ENCODE assay signal across 11 cellular contexts in the genomic region with DNA sequence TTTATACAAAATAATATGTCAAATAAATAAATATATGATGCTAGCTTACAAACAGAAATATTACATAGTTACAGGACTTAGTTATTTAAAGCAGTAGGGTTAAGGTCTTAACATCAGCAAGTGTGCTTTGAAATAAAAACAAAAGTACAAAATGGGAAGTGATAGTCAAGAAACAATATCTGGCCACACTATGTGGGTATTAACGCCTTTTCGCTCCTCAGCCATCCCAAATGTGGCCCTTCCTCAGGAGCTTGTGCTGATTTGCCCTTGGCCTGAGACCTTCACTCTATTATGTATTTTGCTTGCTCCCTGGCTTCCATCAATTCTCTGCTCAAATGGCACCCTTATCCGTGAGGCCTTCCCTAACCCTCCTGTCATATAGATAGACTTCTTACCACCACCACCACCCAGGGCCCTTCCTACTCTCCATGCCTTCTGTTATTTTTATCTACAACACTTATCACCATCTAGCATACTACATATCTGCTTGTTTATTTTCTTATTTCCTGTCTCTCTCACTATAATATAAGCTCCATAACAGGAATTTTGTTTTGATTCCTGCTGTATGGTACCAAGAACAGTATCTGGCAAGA. TPM values are rescaled to one million over a fixed set of nuclear protein-coding genes. Genes with fewer than 3 reads are reported as not detected.
DNase-seq lines count a peak whose midpoint lies in the region; ATAC-seq and TF ChIP-seq lines count a peak whose summit lies in the region.
"Had no signal": no experiment of that assay in that cellular context is flagged by ENCODE, and none has a peak within 500 bp of the region (broad histone marks: within the 10 kb centered on the region; RNA-seq: fewer than 3 reads in every experiment).

No MANE protein-coding gene starts in this region.

- H3K27ac ChIP-seq in ACC112 (ENCODE audit: low read depth, low read length), result no peak overlapping the region
- H3K27ac ChIP-seq in DOHH2 (ENCODE audit: low read depth, low read length), result peak overlapping the region; percentile 15
- peak overlapping the region; percentile 84 for H3K27ac ChIP-seq in hepatocyte
- H3K27ac ChIP-seq in WERI-Rb-1, result no peak overlapping the region

- peaks cover 7% of the 10 kb centered on the region for H3K9me3 ChIP-seq in DOHH2 (ENCODE audit: control insufficient read depth, insufficient read depth, low read length)
- H3K9me3 ChIP-seq in T-helper 17 cell (ENCODE audit: control insufficient read depth, low read length, poor library complexity, severe bottlenecking), result no peaks in the 10 kb centered on the region
- H3K9me3 ChIP-seq in hepatocyte (ENCODE audit: low read depth), result no peaks in the 10 kb centered on the region
- H3K9me3 ChIP-seq in WERI-Rb-1 (ENCODE audit: severe bottlenecking), result peaks cover 5% of the 10 kb centered on the region
- H3K9me3 ChIP-seq: sigmoid colon had no signal

- peaks cover 10% of the 10 kb centered on the region for H3K9me3 Mint-ChIP-seq in WTC11

- H2AFZ ChIP-seq in ACC112 (ENCODE audit: low read length, unreplicated experiment) (no peak overlapping the region), hepatocyte (no peak overlapping the region)

- ATAC-seq in T-helper 17 cell (no peak), WTC11 (no peak)

- H3K27me3 Mint-ChIP-seq in T-helper 17 cell, result no peaks in the 10 kb centered on the region
- H3K27me3 Mint-ChIP-seq in WTC11 (ENCODE audit: low read depth), result no peaks in the 10 kb centered on the region

- H4K20me1 ChIP-seq in DOHH2 (ENCODE audit: control insufficient read depth, insufficient read depth, low read depth, low read length) (no peaks in the 10 kb centered on the region), hepatocyte (ENCODE audit: insufficient read depth, poor library complexity, severe bottlenecking) (no peaks in the 10 kb centered on the region)

- H3K79me2 ChIP-seq in ACC112 (ENCODE audit: control insufficient read depth, insufficient read depth, low read length, unreplicated experiment) (no peaks in the 10 kb centered on the region), DOHH2 (ENCODE audit: control insufficient read depth, low read length) (peaks cover 62% of the 10 kb centered on the region), hepatocyte (no peaks in the 10 kb centered on the region)

- 0 out of 2 replicates have a peak, but pooled peaks cover 2% of the 10 kb centered on the region for H3F3A ChIP-seq in DOHH2 (ENCODE audit: control insufficient read depth, insufficient read depth)

- H3K36me3 Mint-ChIP-seq in T-helper 17 cell (ENCODE audit: low read depth) (peaks cover 14% of the 10 kb centered on the region), WTC11 (peaks cover 3% of the 10 kb centered on the region)

- peak overlapping the region; percentile 10; the same call in 1 of the 2 replicates for H3K4me3 ChIP-seq in ACC112 (ENCODE audit: low read depth, low read length)
- H3K4me3 ChIP-seq in DOHH2 (ENCODE audit: low read length), result peak overlapping the region; percentile 86
- no peak overlapping the region for H3K4me3 ChIP-seq in hepatocyte
- H3K4me3 ChIP-seq in WERI-Rb-1 (ENCODE audit: low read depth, low read length), result no peak overlapping the region

- CTCF ChIA-PET in WTC11 (lab: Charles Lee), result interaction anchor here (2.0 kb wide), 1 partner anchor 49 kb away, joined by 8 read pairs; no protein-coding TSS in a partner anchor

- H3K4me1 Mint-ChIP-seq in T-helper 17 cell, result peaks cover 38% of the 10 kb centered on the region
- H3K4me1 Mint-ChIP-seq in WTC11, result no peaks in the 10 kb centered on the region

- no peaks in the 10 kb centered on the region for H3K9me2 ChIP-seq in DOHH2 (replicated peaks; ENCODE audit: control insufficient read depth, low read length)
- no peaks in the 10 kb centered on the region for H3K9me2 ChIP-seq in hepatocyte (replicated peaks; ENCODE audit: insufficient read depth)

- H3K4me3 Mint-ChIP-seq in T-helper 17 cell (peak overlapping the region; percentile 99), WTC11 (no peak overlapping the region)

- DNase-seq in T-helper 17 cell (no peak), hepatocyte (ENCODE audit: low spot score) (no peak), WERI-Rb-1 (no peak), NCI-H82 treated with DMSO at 0.1 percent for 48 hours (lab: John Stamatoyannopoulos, UW; ENCODE audit: unreplicated experiment) (no peak), WTC11 (ENCODE audit: low spot score) (no peak)
- DNase-seq in stimulated activated CD4-positive, alpha-beta T cell treated with anti-CD3 and anti-CD28 coated beads, Interleukin-1b, Interleukin-23, amount 100 ng/mL, for 48 hours, result no peak
- DNase-seq: NCI-H446 treated with DMSO at 0.1 percent for 48 hours, sigmoid colon had no signal

- TF ChIP-seq CTCF in DOHH2 (IDR thresholded peaks at IDR 0.05; ENCODE audit: low read depth, low read length, poor library complexity, severe bottlenecking), result no peak
- TF ChIP-seq CTCF in hepatocyte (IDR thresholded peaks at IDR 0.05; ENCODE audit: poor library complexity), result no peak
- no peak for TF ChIP-seq CTCF in WERI-Rb-1 (IDR thresholded peaks at IDR 0.05; ENCODE audit: low read depth, low read length)
- no peak for TF ChIP-seq CTCF in WTC11 (IDR thresholded peaks at IDR 0.05)

- H3K27me3 ChIP-seq in ACC112 (ENCODE audit: insufficient read depth, low read length) (no peaks in the 10 kb centered on the region), DOHH2 (ENCODE audit: control insufficient read depth, low read length) (no peaks in the 10 kb centered on the region), hepatocyte (no peaks in the 10 kb centered on the region), WERI-Rb-1 (ENCODE audit: insufficient read depth, low read depth, severe bottlenecking) (no peaks in the 10 kb centered on the region)
- H3K27me3 ChIP-seq: sigmoid colon had no signal

- no peaks in the 10 kb centered on the region for H3K36me3 ChIP-seq in ACC112 (ENCODE audit: insufficient read depth, low read length)
- H3K36me3 ChIP-seq in DOHH2 (ENCODE audit: control insufficient read depth, low read length), result peaks cover 41% of the 10 kb centered on the region
- H3K36me3 ChIP-seq in hepatocyte (replicated peaks; ENCODE audit: insufficient read depth, low read depth), result no peaks in the 10 kb centered on the region
- H3K36me3 ChIP-seq in WERI-Rb-1, result no peaks in the 10 kb centered on the region
- H3K36me3 ChIP-seq: sigmoid colon had no signal

- H3K4me2 ChIP-seq in DOHH2 (ENCODE audit: low read length) (peak overlapping the region; percentile 90), hepatocyte (no peak overlapping the region)

- POLR2A ChIA-PET in WTC11 (lab: Charles Lee), result no interaction called here

- H3K4me1 ChIP-seq in ACC112 (ENCODE audit: control insufficient read depth, insufficient read depth, low read length, unreplicated experiment) (peaks cover 13% of the 10 kb centered on the region), DOHH2 (ENCODE audit: control insufficient read depth, low read length) (peaks cover 42% of the 10 kb centered on the region), hepatocyte (ENCODE audit: insufficient read depth) (peaks cover 10% of the 10 kb centered on the region)

- H3K27ac Mint-ChIP-seq in T-helper 17 cell, result peak overlapping the region; percentile 99
- H3K27ac Mint-ChIP-seq in WTC11, result no peak overlapping the region

- 85% methylated on average over 3 of the region's 3 CpGs for WGBS in hepatocyte (ENCODE audit: low lambda C conversion rate, missing lambda C conversion rate)

TF ChIP-seq in WTC11, 78 proteins besides CTCF, POLR2A, EP300 and RAD21 (continues in another document):
- TF ChIP-seq, protein P1, sequence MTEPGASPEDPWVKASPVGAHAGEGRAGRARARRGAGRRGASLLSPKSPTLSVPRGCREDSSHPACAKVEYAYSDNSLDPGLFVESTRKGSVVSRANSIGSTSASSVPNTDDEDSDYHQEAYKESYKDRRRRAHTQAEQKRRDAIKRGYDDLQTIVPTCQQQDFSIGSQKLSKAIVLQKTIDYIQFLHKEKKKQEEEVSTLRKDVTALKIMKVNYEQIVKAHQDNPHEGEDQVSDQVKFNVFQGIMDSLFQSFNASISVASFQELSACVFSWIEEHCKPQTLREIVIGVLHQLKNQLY (CRISPR knock-in tag; IDR thresholded peaks at IDR 0.05), result no peak
- TF ChIP-seq, protein P2, sequence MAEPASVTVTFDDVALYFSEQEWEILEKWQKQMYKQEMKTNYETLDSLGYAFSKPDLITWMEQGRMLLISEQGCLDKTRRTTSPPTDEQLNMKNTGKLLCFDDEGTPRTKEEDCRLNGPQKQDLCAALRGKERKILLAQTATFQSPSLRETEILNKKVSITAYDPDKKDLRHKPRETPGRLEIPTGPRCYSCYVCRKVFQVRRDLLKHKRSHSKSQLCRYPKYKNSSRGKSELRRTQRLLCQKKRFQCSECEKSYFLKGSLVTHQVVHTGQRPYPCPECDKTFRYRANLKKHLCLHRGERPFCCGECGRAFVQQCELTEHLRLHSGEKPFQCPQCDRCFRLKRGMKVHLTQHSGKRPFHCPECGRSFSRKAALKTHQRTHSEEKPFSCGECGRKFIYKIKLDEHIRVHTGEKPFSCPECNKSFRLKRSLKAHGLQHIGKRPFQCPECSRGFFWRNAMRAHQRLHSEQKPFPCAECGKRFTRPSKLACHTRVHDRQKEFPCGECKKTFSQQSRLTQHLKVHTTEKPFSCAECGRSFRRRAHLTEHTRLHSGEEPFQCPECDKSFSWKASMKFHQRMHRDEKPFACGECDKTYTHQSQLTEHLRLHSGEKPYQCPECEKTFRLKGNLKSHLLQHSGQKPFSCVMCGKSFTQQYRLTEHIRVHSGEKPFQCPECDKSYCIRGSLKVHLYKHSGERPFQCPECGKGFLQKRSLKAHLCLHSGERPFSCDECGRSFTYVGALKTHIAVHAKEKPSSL (CRISPR knock-in tag; conservative IDR thresholded peaks at IDR 0.05), result no peak
- TF ChIP-seq GRHL2 (CRISPR knock-in tag; IDR thresholded peaks at IDR 0.05; ENCODE audit: insufficient replicate concordance, severe bottlenecking), result no peak

RNA-seq across cellular contexts. Expression of gene CTSS, which starts 1.9 kb away (rescaled TPM):
- 100 to 1,000 TPM; 103 to 139 TPM for total RNA-seq in T-helper 17 cell
- total RNA-seq in hepatocyte, result 5.3 and 10.4 TPM in 2 replicates
- 4.4 and 5.2 TPM in 2 replicates for polyA plus RNA-seq in hepatocyte
- 0.66 to 1.1 TPM (median 0.71 TPM) in 3 replicates for total RNA-seq in WTC11 (2021)

RNA-seq across cellular contexts. Expression of gene HORMAD1, which starts 43.0 kb away (rescaled TPM):
- total RNA-seq in T-helper 17 cell, result under 1 TPM in 1 of 2 donors, not detected in 1; 0.80 TPM
- 0.50 TPM in 1 of 2 replicates, not detected in the other for total RNA-seq in hepatocyte
- polyA plus RNA-seq in hepatocyte, result not detected in 2 replicates
- total RNA-seq in WTC11 (2021), result not detected in 3 replicates
- total RNA-seq: sigmoid colon; T-helper 1 cell treated with Interleukin-12 subunit alpha and Interleukin-12 subunit beta and Interleukin-4 antibody, amounts not matched to agents 30 ng/mL and 1 ng/mL, for 36 hours had no signal

RNA-seq across cellular contexts. Expression of gene CTSK, which starts 44.3 kb away (rescaled TPM):
- total RNA-seq in T-helper 17 cell, result 10 to 100 TPM in 1 of 2 donors, 1 to 10 TPM in 1; 8.7 to 10.4 TPM
- total RNA-seq in hepatocyte, result 54.3 and 57.0 TPM in 2 replicates
- 26.6 and 37.3 TPM in 2 replicates for polyA plus RNA-seq in hepatocyte
- 7.5 to 9.4 TPM (median 8.7 TPM) in 3 replicates for total RNA-seq in WTC11 (2021)

Comparison
In these comparisons a context has a peak if more than half of its experiments do, and no peak if none do; other contexts are left out.
1. H3K27ac ChIP-seq: peak in DOHH2 (single experiment) and hepatocyte (single experiment); none in ACC112 (single experiment) and WERI-Rb-1 (single experiment).
2. H3K4me3 ChIP-seq: peak in ACC112 (single experiment) and DOHH2 (single experiment); none in hepatocyte (single experiment) and WERI-Rb-1 (single experiment).